ENCODE assay signal across 9 cellular contexts in genomic region chr15:41892621-41893421, GRCh38. TPM values are rescaled to one million over a fixed set of nuclear protein-coding genes. Genes with fewer than 3 reads are reported as not detected.
DNase-seq lines count a peak whose midpoint lies in the region; ATAC-seq and TF ChIP-seq lines count a peak whose summit lies in the region.
"Had no signal": no experiment of that assay in that cellular context is flagged by ENCODE, and none has a peak within 500 bp of the region (broad histone marks: within the 10 kb centered on the region; RNA-seq: fewer than 3 reads in every experiment).

No MANE protein-coding gene starts in this region.

- TF ChIP-seq CTCF in activated B cell treated with CpG ODN at 0.5 μM for 24 hours (IDR thresholded peaks at IDR 0.05): no peak

- intact Hi-C loops in activated B cell treated with CpG ODN at 0.5 μM for 24 hours (cut with micrococcal nuclease) (no loop called here), left cardiac atrium (cut with DNase I) (no loop called here)

- DNase-seq in activated CD8-positive, alpha-beta memory T cell treated with anti-CD3 and anti-CD28 coated beads for 24 hours: peak; percentile 73
- no peak for DNase-seq in activated CD8-positive, alpha-beta memory T cell treated with anti-CD3 and anti-CD28 coated beads, Interleukin-2, amount 50 U/mL, for 4 hours
- no peak for DNase-seq in activated B cell treated with CpG ODN at 0.5 μM for 24 hours
- peak; percentile 76 for DNase-seq in left cardiac atrium
- no peak for DNase-seq in superior temporal gyrus (ENCODE audit: extremely low spot score)
- DNase-seq in DMS79 treated with DMSO at 0.1 percent for 48 hours (lab: John Stamatoyannopoulos, UW): no peak
- DNase-seq in NCI-H2171 treated with DMSO at 0.1 percent for 48 hours (lab: John Stamatoyannopoulos, UW): no peak
- DNase-seq: WERI-Rb-1 had no signal

- ATAC-seq in activated B cell treated with CpG ODN at 0.5 μM for 24 hours (ENCODE audit: low read depth): no peak
- ATAC-seq in left cardiac atrium: peak; percentile 66 to 80
- ATAC-seq in stimulated activated memory B cell treated with anti-CD40 and anti-IgM and Interleukin-4, amounts not matched to agents 10 μg/mL and 1 μg/mL and 100 μg/mL, for 72 hours: peak; percentile 25

- peaks cover 6% of the 10 kb centered on the region for H3K36me3 Mint-ChIP-seq in activated B cell treated with CpG ODN at 0.5 μM for 24 hours (ENCODE audit: low read depth)
- peaks cover 8% of the 10 kb centered on the region for H3K36me3 Mint-ChIP-seq in stimulated activated memory B cell treated with anti-CD40 and anti-IgM and Interleukin-4, amounts not matched to agents 10 μg/mL and 1 μg/mL and 100 μg/mL, for 72 hours

- no peak overlapping the region for H3K4me3 Mint-ChIP-seq in activated B cell treated with CpG ODN at 0.5 μM for 24 hours
- H3K4me3 Mint-ChIP-seq in stimulated activated memory B cell treated with anti-CD40 and anti-IgM and Interleukin-4, amounts not matched to agents 10 μg/mL and 1 μg/mL and 100 μg/mL, for 72 hours: peak overlapping the region; percentile 64

- no peaks in the 10 kb centered on the region for H3K27me3 Mint-ChIP-seq in activated B cell treated with CpG ODN at 0.5 μM for 24 hours
- no peaks in the 10 kb centered on the region for H3K27me3 Mint-ChIP-seq in stimulated activated memory B cell treated with anti-CD40 and anti-IgM and Interleukin-4, amounts not matched to agents 10 μg/mL and 1 μg/mL and 100 μg/mL, for 72 hours

- no peaks in the 10 kb centered on the region for H3K9me3 Mint-ChIP-seq in activated B cell treated with CpG ODN at 0.5 μM for 24 hours
- no peaks in the 10 kb centered on the region for H3K9me3 Mint-ChIP-seq in stimulated activated memory B cell treated with anti-CD40 and anti-IgM and Interleukin-4, amounts not matched to agents 10 μg/mL and 1 μg/mL and 100 μg/mL, for 72 hours

- CTCF ChIA-PET in activated B cell treated with CpG ODN at 0.5 μM for 24 hours (lab: Charles Lee): interaction anchor here (0.6 to 2.4 kb wide), 6 partner anchors 9 to 119 kb away, joined by 3 to 9 read pairs (median 4); partner anchors contain the start of gene MAPKBP1

- POLR2A ChIA-PET in activated B cell treated with CpG ODN at 0.5 μM for 24 hours (lab: Charles Lee): interaction anchor here (0.8 to 2.5 kb wide), 3 partner anchors 11 to 36 kb away, joined by 3 to 8 read pairs (median 3); no protein-coding TSS in a partner anchor

- H3K27ac Mint-ChIP-seq in activated B cell treated with CpG ODN at 0.5 μM for 24 hours: peak overlapping the region; percentile 46
- peak overlapping the region; percentile 94 for H3K27ac Mint-ChIP-seq in stimulated activated memory B cell treated with anti-CD40 and anti-IgM and Interleukin-4, amounts not matched to agents 10 μg/mL and 1 μg/mL and 100 μg/mL, for 72 hours

- H3K4me1 Mint-ChIP-seq in activated B cell treated with CpG ODN at 0.5 μM for 24 hours: peaks cover 62% of the 10 kb centered on the region
- peaks cover 56% of the 10 kb centered on the region for H3K4me1 Mint-ChIP-seq in stimulated activated memory B cell treated with anti-CD40 and anti-IgM and Interleukin-4, amounts not matched to agents 10 μg/mL and 1 μg/mL and 100 μg/mL, for 72 hours

RNA-seq across cellular contexts. Expression of gene SPTBN5, which starts 1.0 kb away (rescaled TPM):
- total RNA-seq in activated B cell treated with CpG ODN at 0.5 μM for 24 hours (0.78 and 1.1 TPM in 2 replicates), left cardiac atrium (1 to 10 TPM; 1.7 to 2.5 TPM)

RNA-seq across cellular contexts. Expression of gene PLA2G4B, which starts 54.2 kb away (rescaled TPM):
- 5.3 and 8.2 TPM in 2 replicates for total RNA-seq in activated B cell treated with CpG ODN at 0.5 μM for 24 hours
- total RNA-seq in left cardiac atrium: 1 to 10 TPM; 5.4 to 7.2 TPM

Comparison
In these comparisons a context has a peak if more than half of its experiments do, and no peak if none do; other contexts are left out.
1. DNase-seq: peak in activated CD8-positive, alpha-beta memory T cell treated with anti-CD3 and anti-CD28 coated beads for 24 hours (single experiment) and left cardiac atrium (single experiment); none in activated CD8-positive, alpha-beta memory T cell treated with anti-CD3 and anti-CD28 coated beads, Interleukin-2, amount 50 U/mL, for 4 hours (single experiment), activated B cell treated with CpG ODN at 0.5 μM for 24 hours (single experiment), superior temporal gyrus (single experiment), DMS79 treated with DMSO at 0.1 percent for 48 hours (single experiment) and NCI-H2171 treated with DMSO at 0.1 percent for 48 hours (single experiment).